In genomic region chr3:39548282-39548681, GRCh38 we compare ENCODE assay signal across 12 cellular contexts.
"Had no signal": no experiment of that assay in that cellular context is flagged by ENCODE, and none has a peak within 500 bp of the region (broad histone marks: within the 10 kb centered on the region; RNA-seq: fewer than 3 reads in every experiment).

No MANE protein-coding gene starts in this region.

- H3K4me3 Mint-ChIP-seq: activated naive CD4-positive, alpha-beta T cell treated with anti-CD3 and anti-CD28 coated beads, Interleukin-2, amount 50 U/mL, for 24 hours; nephron progenitor cell; type B pancreatic cell had no signal

- H3K27ac Mint-ChIP-seq: activated naive CD4-positive, alpha-beta T cell treated with anti-CD3 and anti-CD28 coated beads, Interleukin-2, amount 50 U/mL, for 24 hours; nephron progenitor cell; type B pancreatic cell had no signal

- H3K4me3 ChIP-seq: psoas muscle had no signal

- H3K4me1 Mint-ChIP-seq: activated naive CD4-positive, alpha-beta T cell treated with anti-CD3 and anti-CD28 coated beads, Interleukin-2, amount 50 U/mL, for 24 hours had no signal

- DNase-seq: activated CD4-positive, alpha-beta T cell treated with anti-CD3 and anti-CD28 coated beads, Interleukin-2, amount 50 U/mL, for 1 hour; activated effector memory CD4-positive, alpha-beta T cell treated with Interleukin-2 at 50 U/mL for 16 hours; brain microvascular endothelial cell; glutamatergic neuron; nephron progenitor cell; psoas muscle; stimulated activated CD4-positive, alpha-beta T cell treated with anti-CD3 and anti-CD28 coated beads, Interleukin-2, amount 100 ng/mL, for 48 hours; stimulated activated naive CD4-positive, alpha-beta T cell treated with Interleukin-2 at 50 U/mL for 16 hours had no signal

- H3K4me1 ChIP-seq: psoas muscle had no signal

- H3K36me3 Mint-ChIP-seq: activated naive CD4-positive, alpha-beta T cell treated with anti-CD3 and anti-CD28 coated beads, Interleukin-2, amount 50 U/mL, for 24 hours; type B pancreatic cell had no signal

- H3K27ac ChIP-seq: brain microvascular endothelial cell, psoas muscle had no signal

- H3K27me3 ChIP-seq: brain microvascular endothelial cell had no signal

- ATAC-seq: left lobe of liver, psoas muscle, sciatic nerve had no signal

- H3K36me3 ChIP-seq: brain microvascular endothelial cell had no signal

- H3K9me3 ChIP-seq: psoas muscle had no signal
